Comparison of ENCODE assay signal across 15 cellular contexts in the genomic region with DNA sequence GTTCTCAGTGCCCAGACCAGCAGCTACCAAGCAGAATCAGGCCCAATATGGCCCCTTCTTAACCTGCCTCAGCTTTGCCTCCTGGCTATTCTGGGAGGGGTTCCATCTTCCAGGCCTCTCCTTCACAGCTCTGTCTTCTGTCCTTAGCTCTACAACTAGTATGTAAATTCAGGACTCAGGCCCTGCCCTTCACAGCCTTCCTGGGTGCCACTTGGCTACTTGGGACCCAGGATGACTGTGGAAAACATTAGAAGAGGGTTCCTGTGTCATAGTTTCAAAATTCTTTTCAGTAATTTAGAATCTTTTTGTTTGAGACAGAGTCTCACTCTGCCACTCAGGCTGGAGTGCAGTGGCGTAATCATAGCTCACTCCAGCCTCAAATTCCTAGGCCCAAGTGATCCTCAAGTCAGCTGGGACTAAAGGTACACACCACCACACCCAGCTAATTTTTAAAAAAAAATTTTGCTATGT. TPM values are rescaled to one million over a fixed set of nuclear protein-coding genes. Genes with fewer than 3 reads are reported as not detected.
"Had no signal": no experiment of that assay in that cellular context is flagged by ENCODE, and none has a peak within 500 bp of the region (broad histone marks: within the 10 kb centered on the region; RNA-seq: fewer than 3 reads in every experiment).

No MANE protein-coding gene starts in this region.

- H3K9me3 ChIP-seq: psoas muscle, right lobe of liver, stomach, testis had no signal

- DNase-seq: activated B cell treated with CpG ODN at 0.5 μM for 24 hours; activated CD4-positive, alpha-beta memory T cell treated with anti-CD3 and anti-CD28 coated beads, Interleukin-2, amount 10 ng/mL, durations not matched to agents 7 days and 5 days; activated CD4-positive, alpha-beta T cell treated with anti-CD3 and anti-CD28 coated beads for 4 hours; activated CD8-positive, alpha-beta memory T cell treated with anti-CD3 and anti-CD28 coated beads, Interleukin-2, amount 10 ng/mL, durations not matched to agents 7 days and 5 days; activated naive CD8-positive, alpha-beta T cell treated with anti-CD3 and anti-CD28 coated beads, Interleukin-2, amount 10 ng/mL, durations not matched to agents 7 days and 5 days; amygdala; hypothalamus; left cardiac atrium; psoas muscle; right lobe of liver; stimulated activated CD4-positive, alpha-beta T cell treated with anti-CD3 and anti-CD28 coated beads, Interleukin-4, amount 100 ng/mL, for 1 hour; stomach; testis had no signal

- H3K4me1 ChIP-seq: psoas muscle, right lobe of liver, stomach, testis had no signal

- H3K27me3 ChIP-seq: right lobe of liver, stomach, testis had no signal

- H3K36me3 ChIP-seq: right lobe of liver, stomach had no signal

- ATAC-seq: activated CD8-positive, alpha-beta memory T cell treated with anti-CD3 and anti-CD28 coated beads, Interleukin-2, amount 10 ng/mL, durations not matched to agents 7 days and 5 days; left cardiac atrium; psoas muscle; right lobe of liver had no signal

- H3K27ac ChIP-seq: psoas muscle, right lobe of liver, SK-N-MC, stomach, testis had no signal

- H3K4me3 ChIP-seq: psoas muscle, right lobe of liver, SK-N-MC, smooth muscle cell, stomach, testis had no signal

- H3K4me2 ChIP-seq: smooth muscle cell had no signal

RNA-seq across cellular contexts. Expression of a gene that starts 33.2 kb away (rescaled TPM):
- total RNA-seq: activated B cell treated with CpG ODN at 0.5 μM for 24 hours had no signal
